In genomic region chr10:132438091-132439024, GRCh38 we compare ENCODE assay signal across 24 cellular contexts. TPM values are rescaled to one million over a fixed set of nuclear protein-coding genes. Genes with fewer than 3 reads are reported as not detected.
DNase-seq lines count a peak whose midpoint lies in the region; ATAC-seq and TF ChIP-seq lines count a peak whose summit lies in the region.
"Had no signal": no experiment of that assay in that cellular context is flagged by ENCODE, and none has a peak within 500 bp of the region (broad histone marks: within the 10 kb centered on the region; RNA-seq: fewer than 3 reads in every experiment).

No MANE protein-coding gene starts in this region.

- H3K27ac ChIP-seq in right atrium auricular region: peak overlapping the region in 1 of 2 donors; percentile 10
- H3K27ac ChIP-seq in aorta (ENCODE audit: low read depth in 1 of 2, low read length in 2 of 2): no peak overlapping the region
- H3K27ac ChIP-seq: C4-2B, Peyer's patch, uterus had no signal

- peaks cover 0 to 3% of the 10 kb centered on the region in 2 donors for H3K4me1 ChIP-seq in right atrium auricular region
- no peaks in the 10 kb centered on the region for H3K4me1 ChIP-seq in aorta (ENCODE audit: control insufficient read depth in 1 of 2, insufficient read depth in 2 of 2, low read length in 2 of 2)
- H3K4me1 ChIP-seq: Peyer's patch, uterus had no signal

- H3K27me3 Mint-ChIP-seq in nephron (ENCODE audit: low read depth): peaks cover 3% of the 10 kb centered on the region
- no peaks in the 10 kb centered on the region for H3K27me3 Mint-ChIP-seq in activated naive CD8-positive, alpha-beta T cell treated with anti-CD3 and anti-CD28 coated beads, Interleukin-2, amount 50 U/mL, for 24 hours

- intact Hi-C loops in Right ventricle myocardium inferior (cut with DNase I) (no loop called here), aorta (cut with DNase I) (no loop called here)

- no peaks in the 10 kb centered on the region for H3K9me3 Mint-ChIP-seq in nephron
- H3K9me3 Mint-ChIP-seq in activated naive CD8-positive, alpha-beta T cell treated with anti-CD3 and anti-CD28 coated beads, Interleukin-2, amount 50 U/mL, for 24 hours: no peaks in the 10 kb centered on the region

- H3K27ac Mint-ChIP-seq in nephron: peak overlapping the region; percentile 23 to 64 (median 50)
- no peak overlapping the region for H3K27ac Mint-ChIP-seq in activated naive CD8-positive, alpha-beta T cell treated with anti-CD3 and anti-CD28 coated beads, Interleukin-2, amount 50 U/mL, for 24 hours

- H3K9me3 ChIP-seq in right atrium auricular region (no peaks in the 10 kb centered on the region), aorta (ENCODE audit: control insufficient read depth, low read length) (no peaks in the 10 kb centered on the region)
- H3K9me3 ChIP-seq: Peyer's patch, uterus had no signal

- H3K27me3 ChIP-seq in right atrium auricular region: no peaks in the 10 kb centered on the region
- no peaks in the 10 kb centered on the region for H3K27me3 ChIP-seq in aorta (ENCODE audit: control insufficient read depth in 1 of 2, insufficient read depth in 2 of 2, low read length in 1 of 2)
- H3K27me3 ChIP-seq: dorsolateral prefrontal cortex, Peyer's patch, uterus had no signal

- H3K4me3 Mint-ChIP-seq in nephron: no peak overlapping the region
- H3K4me3 Mint-ChIP-seq in activated naive CD8-positive, alpha-beta T cell treated with anti-CD3 and anti-CD28 coated beads, Interleukin-2, amount 50 U/mL, for 24 hours: no peak overlapping the region
- H3K4me3 Mint-ChIP-seq: H9 had no signal

- H3K36me3 ChIP-seq in right atrium auricular region: no peaks in the 10 kb centered on the region
- no peaks in the 10 kb centered on the region for H3K36me3 ChIP-seq in aorta (ENCODE audit: control insufficient read depth in 1 of 2, insufficient read depth in 2 of 2, low read length in 1 of 2)
- H3K36me3 ChIP-seq: Peyer's patch, uterus had no signal

- TF ChIP-seq CTCF in right atrium auricular region (IDR thresholded peaks at IDR 0.05) (no peak), nephron (IDR thresholded peaks at IDR 0.05; ENCODE audit: unreplicated experiment in 3 of 3) (no peak)

- no peaks in the 10 kb centered on the region for H3K36me3 Mint-ChIP-seq in nephron (ENCODE audit: low read depth)
- no peaks in the 10 kb centered on the region for H3K36me3 Mint-ChIP-seq in activated naive CD8-positive, alpha-beta T cell treated with anti-CD3 and anti-CD28 coated beads, Interleukin-2, amount 50 U/mL, for 24 hours (ENCODE audit: low read depth)

- ATAC-seq in Right ventricle myocardium inferior (no peak), aorta (ENCODE audit: low FRiP score) (peak; percentile 17), GM21360 (IDR thresholded peaks at IDR 0.05; ENCODE audit: unreplicated experiment) (no peak), HG02798 (IDR thresholded peaks at IDR 0.05; ENCODE audit: poor library complexity, unreplicated experiment) (no peak)
- ATAC-seq in activated naive CD8-positive, alpha-beta T cell treated with anti-CD3 and anti-CD28 coated beads, Interleukin-2, amount 50 U/mL, for 24 hours: no peak
- ATAC-seq: SK-N-SH treated with all-trans-retinoic acid at 6 μM for 48 hours had no signal

- H3K4me1 Mint-ChIP-seq in nephron: peaks cover 20% of the 10 kb centered on the region
- H3K4me1 Mint-ChIP-seq in activated naive CD8-positive, alpha-beta T cell treated with anti-CD3 and anti-CD28 coated beads, Interleukin-2, amount 50 U/mL, for 24 hours: peaks cover 6% of the 10 kb centered on the region

- no peak overlapping the region for H3K4me3 ChIP-seq in right atrium auricular region
- H3K4me3 ChIP-seq in aorta (ENCODE audit: low read length in 2 of 2): no peak overlapping the region
- H3K4me3 ChIP-seq: dorsolateral prefrontal cortex, Peyer's patch, uterus had no signal

- DNase-seq in Right ventricle myocardium inferior (ENCODE audit: missing footprints) (peak; percentile 34), right atrium auricular region (ENCODE audit: low spot score) (no peak), globus pallidus (ENCODE audit: low spot score) (peak; percentile 37), aorta (no peak)
- no peak for DNase-seq in activated naive CD8-positive, alpha-beta T cell treated with anti-CD3 and anti-CD28 coated beads, Interleukin-2, amount 50 U/mL, for 24 hours
- DNase-seq: activated CD4-positive, alpha-beta T cell treated with anti-CD3 and anti-CD28 coated beads for 1 hour; activated effector memory CD4-positive, alpha-beta T cell treated with Interleukin-2 at 50 U/mL for 16 hours; DMS 273 treated with DMSO at 0.1 percent for 48 hours; dorsolateral prefrontal cortex; erythroblast; GF-D8; H9; MV-4-11; NCI-H187; NCI-H226; NK-92 treated with Interleukin-12 subunit alpha and Interleukin-12 subunit beta, amount 100 ng/mL, for 24 hours; Peyer's patch; stimulated activated CD4-positive, alpha-beta T cell treated with anti-CD3 and anti-CD28 coated beads, Interleukin-2, amount 100 ng/mL, for 24 hours; uterus had no signal

- WGBS in aorta, 2 donors: 64 to 77% methylated on average over 19 of the region's 19 CpGs

RNA-seq across cellular contexts. Expression of gene PWWP2B, which starts 41.4 kb away (rescaled TPM):
- total RNA-seq in Right ventricle myocardium inferior (22.3 TPM), right atrium auricular region (1 to 10 TPM; 7.7 to 8.1 TPM), aorta (1 to 10 TPM; 6.8 to 8.7 TPM)
- 1 to 10 TPM; 2.0 to 3.6 TPM for polyA plus RNA-seq in aorta

Comparison
In these comparisons a context has a peak if more than half of its experiments do, and no peak if none do; other contexts are left out.
1. DNase-seq: peak in Right ventricle myocardium inferior (single experiment) and globus pallidus (single experiment); none in right atrium auricular region (single experiment), aorta (0 of 2) and activated naive CD8-positive, alpha-beta T cell treated with anti-CD3 and anti-CD28 coated beads, Interleukin-2, amount 50 U/mL, for 24 hours (single experiment).